ENCODE assay signal across 13 cellular contexts in genomic region chr14:99425272-99425681, GRCh38. TPM values are rescaled to one million over a fixed set of nuclear protein-coding genes. Genes with fewer than 3 reads are reported as not detected.
DNase-seq lines count a peak whose midpoint lies in the region; ATAC-seq, FAIRE-seq and TF ChIP-seq lines count a peak whose summit lies in the region.
"Had no signal": no experiment of that assay in that cellular context is flagged by ENCODE, and none has a peak within 500 bp of the region (broad histone marks: within the 10 kb centered on the region; RNA-seq: fewer than 3 reads in every experiment).

No MANE protein-coding gene starts in this region.

- no peak for TF ChIP-seq CTCF in mesothelial cell of epicardium (IDR thresholded peaks at IDR 0.05; ENCODE audit: unreplicated experiment)

- no peaks in the 10 kb centered on the region for H3K27me3 Mint-ChIP-seq in effector memory CD8-positive, alpha-beta T cell
- no peaks in the 10 kb centered on the region for H3K27me3 Mint-ChIP-seq in mesothelial cell of epicardium (ENCODE audit: low read depth)
- H3K27me3 Mint-ChIP-seq: activated naive CD8-positive, alpha-beta T cell treated with anti-CD3 and anti-CD28 coated beads for 36 hours; central memory CD8-positive, alpha-beta T cell had no signal

- no peak for ATAC-seq in effector memory CD8-positive, alpha-beta T cell (replicated peaks)

- no peaks in the 10 kb centered on the region for H3K27me3 ChIP-seq in small intestine (ENCODE audit: control insufficient read depth in 2 of 2, insufficient read depth in 2 of 2, low read length in 2 of 2)

- peaks cover 11 to 13% of the 10 kb centered on the region in 2 donors for H3K4me1 ChIP-seq in small intestine (ENCODE audit: control insufficient read depth in 2 of 2, insufficient read depth in 1 of 2, low read depth in 1 of 2, low read length in 1 of 2)

- H3K4me3 Mint-ChIP-seq in effector memory CD8-positive, alpha-beta T cell: no peak overlapping the region
- H3K4me3 Mint-ChIP-seq in mesothelial cell of epicardium: no peak overlapping the region
- H3K4me3 Mint-ChIP-seq: activated naive CD8-positive, alpha-beta T cell treated with anti-CD3 and anti-CD28 coated beads for 36 hours; central memory CD8-positive, alpha-beta T cell had no signal

- peak overlapping the region; percentile 0 to 35 for H3K27ac Mint-ChIP-seq in effector memory CD8-positive, alpha-beta T cell
- no peak overlapping the region for H3K27ac Mint-ChIP-seq in mesothelial cell of epicardium

- WGBS in small intestine, 3 donors: 20 to 69% (median 39%) methylated on average over 11 of the region's 11 CpGs

- H3K9me3 Mint-ChIP-seq in effector memory CD8-positive, alpha-beta T cell: no peaks in the 10 kb centered on the region
- H3K9me3 Mint-ChIP-seq in mesothelial cell of epicardium: peaks cover 10% of the 10 kb centered on the region
- H3K9me3 Mint-ChIP-seq: central memory CD8-positive, alpha-beta T cell had no signal

- H3K4me3 ChIP-seq in small intestine (ENCODE audit: low read depth in 1 of 2, low read length in 2 of 2): no peak overlapping the region

- no peak for FAIRE-seq in small intestine (lab: Jason Lieb, UNC)

- H3K9me3 ChIP-seq in small intestine (ENCODE audit: control insufficient read depth, low read depth): no peaks in the 10 kb centered on the region

- DNase-seq in NCI-H1417 (lab: John Stamatoyannopoulos, UW): peak in 2 of 3 experiments; percentile 33 to 74
- no peak for DNase-seq in NCI-H1417 treated with DMSO at 0.1 percent for 48 hours (lab: John Stamatoyannopoulos, UW)
- DNase-seq in NCI-H2227 (lab: John Stamatoyannopoulos, UW; ENCODE audit: unreplicated experiment): peak; percentile 42
- DNase-seq in effector memory CD8-positive, alpha-beta T cell: no peak
- DNase-seq in small intestine: peak; percentile 51
- DNase-seq in GDM1 (lab: John Stamatoyannopoulos, UW): no peak
- no peak for DNase-seq in mesothelial cell of epicardium (ENCODE audit: low spot score in 2 of 2, unreplicated experiment in 2 of 2)
- no peak for DNase-seq in KG1 (lab: John Stamatoyannopoulos, UW)
- DNase-seq: activated CD4-positive, alpha-beta T cell treated with anti-CD3 and anti-CD28 coated beads for 1 hour; activated naive CD8-positive, alpha-beta T cell treated with anti-CD3 and anti-CD28 coated beads for 36 hours; head of caudate nucleus; NCI-H1048 had no signal

- no peak overlapping the region for H3K27ac ChIP-seq in small intestine (ENCODE audit: low read depth in 1 of 2, low read length in 1 of 2)

- H3K4me1 Mint-ChIP-seq in effector memory CD8-positive, alpha-beta T cell (ENCODE audit: low read depth in 2 of 2): peaks cover 19 to 27% of the 10 kb centered on the region in 2 donors
- H3K4me1 Mint-ChIP-seq in mesothelial cell of epicardium: peaks cover 20% of the 10 kb centered on the region

- peaks cover 0 to 11% of the 10 kb centered on the region in 2 donors for H3K36me3 ChIP-seq in small intestine (ENCODE audit: control insufficient read depth in 2 of 2, insufficient read depth in 2 of 2, low read length in 2 of 2)

- peaks cover 17% of the 10 kb centered on the region for H3K36me3 Mint-ChIP-seq in effector memory CD8-positive, alpha-beta T cell (ENCODE audit: insufficient read depth)
- peaks cover 21% of the 10 kb centered on the region for H3K36me3 Mint-ChIP-seq in mesothelial cell of epicardium

RNA-seq across cellular contexts. Expression of gene SETD3, which starts 55.4 kb away (rescaled TPM):
- polyA plus RNA-seq in small intestine: 10 to 100 TPM; 38.1 to 58.6 (median 43.3) TPM
- total RNA-seq in mesothelial cell of epicardium: 47.4 to 49.3 TPM (median 47.7 TPM) in 3 replicates

RNA-seq across cellular contexts. Expression of gene CCNK, which starts 55.9 kb away (rescaled TPM):
- polyA plus RNA-seq in small intestine: 10 to 100 TPM; 13.4 to 19.8 (median 14.9) TPM
- 65.1 to 71.9 TPM (median 67.9 TPM) in 3 replicates for total RNA-seq in mesothelial cell of epicardium

Comparison
In these comparisons a context has a peak if more than half of its experiments do, and no peak if none do; other contexts are left out.
1. DNase-seq: peak in NCI-H1417 (2 of 3), NCI-H2227 (single experiment) and small intestine (single experiment); none in NCI-H1417 treated with DMSO at 0.1 percent for 48 hours (single experiment), effector memory CD8-positive, alpha-beta T cell (0 of 3), GDM1 (single experiment), mesothelial cell of epicardium (0 of 2) and KG1 (single experiment).